ENCODE assay signal across 1 cellular context in the genomic region with DNA sequence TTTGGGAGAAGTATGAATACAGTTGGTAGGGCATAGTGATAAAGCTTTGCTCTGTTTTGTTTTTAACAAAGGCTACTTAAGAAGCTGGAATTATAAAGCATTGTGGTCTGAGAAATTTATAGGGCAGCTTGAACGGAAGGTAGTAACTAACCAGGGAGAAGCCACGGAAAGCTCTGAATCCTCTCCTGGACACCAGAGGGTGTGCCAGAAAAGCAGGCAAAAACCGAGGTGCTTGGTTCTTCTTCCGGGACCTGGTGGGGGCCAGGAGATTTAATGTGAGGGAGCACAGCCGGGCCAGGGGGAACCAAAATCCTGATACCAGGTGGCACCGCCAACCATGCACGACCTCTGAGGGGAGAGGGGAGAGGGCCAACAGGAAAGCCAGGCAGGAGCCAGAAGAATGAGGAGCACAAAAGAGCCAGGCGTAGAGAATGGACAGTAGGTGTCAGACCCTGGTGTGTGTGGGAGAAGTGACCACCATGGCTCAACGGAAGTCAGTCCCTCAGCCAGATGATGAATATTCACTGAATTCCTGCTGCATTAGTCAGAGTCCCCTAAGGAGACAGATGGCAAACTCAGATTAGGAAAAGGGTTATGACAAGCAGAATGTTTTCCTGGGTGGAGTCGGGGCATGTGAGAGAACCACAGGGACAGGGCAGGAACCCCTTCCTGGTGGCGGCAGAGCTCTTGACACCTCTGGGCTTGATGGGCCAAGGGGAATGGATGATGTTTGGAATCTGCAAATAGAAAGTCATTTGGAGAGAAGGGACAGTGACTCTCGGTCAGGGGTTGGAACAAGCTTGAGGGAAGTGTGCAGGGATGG.
TF ChIP-seq lines count a peak whose summit lies in the region.

No MANE protein-coding gene starts in this region.

TF ChIP-seq in K562, 482 proteins besides CTCF, POLR2A, EP300 and RAD21 (continued from another document and continues in another):
- TF ChIP-seq, protein P1, sequence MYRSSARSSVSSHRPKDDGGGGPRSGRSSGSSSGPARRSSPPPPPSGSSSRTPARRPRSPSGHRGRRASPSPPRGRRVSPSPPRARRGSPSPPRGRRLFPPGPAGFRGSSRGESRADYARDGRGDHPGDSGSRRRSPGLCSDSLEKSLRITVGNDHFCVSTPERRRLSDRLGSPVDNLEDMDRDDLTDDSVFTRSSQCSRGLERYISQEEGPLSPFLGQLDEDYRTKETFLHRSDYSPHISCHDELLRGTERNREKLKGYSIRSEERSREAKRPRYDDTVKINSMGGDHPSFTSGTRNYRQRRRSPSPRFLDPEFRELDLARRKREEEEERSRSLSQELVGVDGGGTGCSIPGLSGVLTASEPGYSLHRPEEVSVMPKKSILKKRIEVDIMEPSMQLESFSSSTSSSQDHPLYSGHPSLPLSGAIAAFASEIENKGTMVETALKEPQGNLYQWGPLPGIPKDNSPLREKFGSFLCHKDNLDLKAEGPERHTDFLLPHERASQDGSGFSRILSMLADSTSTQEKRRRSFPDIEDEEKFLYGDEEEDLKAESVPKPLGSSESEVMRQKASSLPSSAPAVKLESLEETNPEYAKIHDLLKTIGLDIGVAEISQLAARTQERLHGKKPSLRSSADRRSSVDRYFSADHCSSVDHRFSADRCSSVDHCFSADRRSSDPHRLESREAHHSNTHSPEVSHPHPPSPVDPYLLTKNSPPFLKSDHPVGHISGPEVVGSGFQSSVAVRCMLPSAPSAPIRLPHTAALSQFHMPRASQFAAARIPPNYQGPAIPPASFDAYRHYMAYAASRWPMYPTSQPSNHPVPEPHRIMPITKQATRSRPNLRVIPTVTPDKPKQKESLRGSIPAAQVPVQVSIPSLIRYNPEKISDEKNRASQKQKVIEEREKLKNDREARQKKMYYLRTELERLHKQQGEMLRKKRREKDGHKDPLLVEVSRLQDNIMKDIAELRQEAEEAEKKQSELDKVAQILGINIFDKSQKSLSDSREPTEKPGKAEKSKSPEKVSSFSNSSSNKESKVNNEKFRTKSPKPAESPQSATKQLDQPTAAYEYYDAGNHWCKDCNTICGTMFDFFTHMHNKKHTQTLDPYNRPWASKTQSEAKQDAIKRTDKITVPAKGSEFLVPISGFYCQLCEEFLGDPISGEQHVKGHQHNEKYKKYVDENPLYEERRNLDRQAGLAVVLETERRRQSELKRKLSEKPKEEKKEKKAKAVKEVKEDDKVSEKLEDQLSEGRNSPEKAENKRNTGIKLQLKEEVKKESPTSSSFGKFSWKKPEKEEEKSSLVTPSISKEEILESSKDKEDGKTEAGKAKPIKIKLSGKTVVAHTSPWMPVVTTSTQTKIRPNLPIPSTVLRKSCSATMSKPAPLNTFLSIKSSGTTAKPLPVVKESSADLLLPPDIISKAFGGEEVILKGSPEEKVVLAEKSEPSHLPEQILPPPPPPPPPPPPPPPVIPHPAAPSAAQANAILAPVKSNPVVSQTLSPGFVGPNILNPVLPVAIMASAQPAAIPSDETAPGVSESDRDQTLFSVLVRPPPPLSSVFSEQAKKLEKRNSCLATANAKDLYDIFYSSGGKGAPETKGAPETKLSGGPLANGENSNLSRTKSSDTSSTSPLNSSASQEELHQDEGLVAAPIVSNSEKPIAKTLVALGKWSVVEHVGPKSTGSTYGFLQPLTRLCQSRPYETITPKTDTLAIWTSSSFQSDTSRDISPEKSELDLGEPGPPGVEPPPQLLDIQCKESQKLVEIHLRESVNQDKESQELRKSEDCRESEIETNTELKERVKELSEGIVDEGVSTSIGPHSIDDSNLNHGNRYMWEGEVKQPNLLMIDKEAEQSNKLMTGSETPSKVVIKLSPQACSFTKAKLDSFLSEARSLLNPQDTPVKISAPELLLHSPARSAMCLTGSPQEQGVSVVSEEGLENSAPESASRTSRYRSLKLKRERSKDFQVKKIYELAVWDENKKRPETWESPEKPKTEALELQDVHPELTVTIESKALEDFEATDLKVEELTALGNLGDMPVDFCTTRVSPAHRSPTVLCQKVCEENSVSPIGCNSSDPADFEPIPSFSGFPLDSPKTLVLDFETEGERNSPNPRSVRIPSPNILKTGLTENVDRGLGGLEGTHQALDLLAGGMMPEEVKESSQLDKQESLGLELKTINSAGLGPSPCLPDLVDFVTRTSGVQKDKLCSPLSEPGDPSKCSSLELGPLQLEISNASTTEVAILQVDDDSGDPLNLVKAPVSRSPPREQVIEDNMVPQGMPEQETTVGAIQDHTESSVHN (IDR thresholded peaks at IDR 0.05; ENCODE audit: borderline replicate concordance in 1 of 2, low read depth in 1 of 2): peak in 1 of 2 experiments; percentile 90; a peak in 2 of 4 replicates
- no peak for TF ChIP-seq TBL1XR1 (IDR thresholded peaks at IDR 0.05; ENCODE audit: low read length in 2 of 2)
- no peak for TF ChIP-seq PTTG1 (tag; IDR thresholded peaks at IDR 0.05; ENCODE audit: low read depth)
- TF ChIP-seq ZSCAN29 (IDR thresholded peaks at IDR 0.05): no peak
- no peak for TF ChIP-seq ZNF780A (CRISPR knock-in tag; IDR thresholded peaks at IDR 0.05)
- peak; percentile 43; the same call in 1 of the 2 replicates for TF ChIP-seq NFE2 (IDR thresholded peaks at IDR 0.05; ENCODE audit: low read depth)
- TF ChIP-seq C11orf30 (IDR thresholded peaks at IDR 0.05; ENCODE audit: low read depth): no peak
- TF ChIP-seq, protein P2, sequence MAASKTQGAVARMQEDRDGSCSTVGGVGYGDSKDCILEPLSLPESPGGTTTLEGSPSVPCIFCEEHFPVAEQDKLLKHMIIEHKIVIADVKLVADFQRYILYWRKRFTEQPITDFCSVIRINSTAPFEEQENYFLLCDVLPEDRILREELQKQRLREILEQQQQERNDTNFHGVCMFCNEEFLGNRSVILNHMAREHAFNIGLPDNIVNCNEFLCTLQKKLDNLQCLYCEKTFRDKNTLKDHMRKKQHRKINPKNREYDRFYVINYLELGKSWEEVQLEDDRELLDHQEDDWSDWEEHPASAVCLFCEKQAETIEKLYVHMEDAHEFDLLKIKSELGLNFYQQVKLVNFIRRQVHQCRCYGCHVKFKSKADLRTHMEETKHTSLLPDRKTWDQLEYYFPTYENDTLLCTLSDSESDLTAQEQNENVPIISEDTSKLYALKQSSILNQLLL (CRISPR knock-in tag; IDR thresholded peaks at IDR 0.05; ENCODE audit: borderline replicate concordance): no peak
- TF ChIP-seq HLTF (IDR thresholded peaks at IDR 0.05): 0 out of 2 replicates have a peak, but pooled peaks have one; percentile 8
- no peak for TF ChIP-seq SMARCA5 (IDR thresholded peaks at IDR 0.05)
- TF ChIP-seq KHSRP (IDR thresholded peaks at IDR 0.05): no peak
- TF ChIP-seq, protein P3, sequence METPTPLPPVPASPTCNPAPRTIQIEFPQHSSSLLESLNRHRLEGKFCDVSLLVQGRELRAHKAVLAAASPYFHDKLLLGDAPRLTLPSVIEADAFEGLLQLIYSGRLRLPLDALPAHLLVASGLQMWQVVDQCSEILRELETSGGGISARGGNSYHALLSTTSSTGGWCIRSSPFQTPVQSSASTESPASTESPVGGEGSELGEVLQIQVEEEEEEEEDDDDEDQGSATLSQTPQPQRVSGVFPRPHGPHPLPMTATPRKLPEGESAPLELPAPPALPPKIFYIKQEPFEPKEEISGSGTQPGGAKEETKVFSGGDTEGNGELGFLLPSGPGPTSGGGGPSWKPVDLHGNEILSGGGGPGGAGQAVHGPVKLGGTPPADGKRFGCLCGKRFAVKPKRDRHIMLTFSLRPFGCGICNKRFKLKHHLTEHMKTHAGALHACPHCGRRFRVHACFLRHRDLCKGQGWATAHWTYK (CRISPR knock-in tag; IDR thresholded peaks at IDR 0.05): no peak
- no peak for TF ChIP-seq POLR3G (IDR thresholded peaks at IDR 0.05; ENCODE audit: extremely low read depth, insufficient read length, insufficient replicate concordance)
- TF ChIP-seq, protein P4, sequence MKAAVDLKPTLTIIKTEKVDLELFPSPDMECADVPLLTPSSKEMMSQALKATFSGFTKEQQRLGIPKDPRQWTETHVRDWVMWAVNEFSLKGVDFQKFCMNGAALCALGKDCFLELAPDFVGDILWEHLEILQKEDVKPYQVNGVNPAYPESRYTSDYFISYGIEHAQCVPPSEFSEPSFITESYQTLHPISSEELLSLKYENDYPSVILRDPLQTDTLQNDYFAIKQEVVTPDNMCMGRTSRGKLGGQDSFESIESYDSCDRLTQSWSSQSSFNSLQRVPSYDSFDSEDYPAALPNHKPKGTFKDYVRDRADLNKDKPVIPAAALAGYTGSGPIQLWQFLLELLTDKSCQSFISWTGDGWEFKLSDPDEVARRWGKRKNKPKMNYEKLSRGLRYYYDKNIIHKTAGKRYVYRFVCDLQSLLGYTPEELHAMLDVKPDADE (conservative IDR thresholded peaks at IDR 0.05; ENCODE audit: control insufficient read depth, low read depth, low read length): no peak
- TF ChIP-seq POLR3A (IDR thresholded peaks at IDR 0.05; ENCODE audit: borderline replicate concordance, extremely low read depth, insufficient read depth, insufficient read length): no peak
- peak; percentile 21; the same call in 1 of the 2 replicates for TF ChIP-seq POLR2AphosphoS5 (IDR thresholded peaks at IDR 0.05; ENCODE audit: control insufficient read depth, insufficient read depth, low read depth, low read length)
- no peak for TF ChIP-seq ZNF232 (CRISPR knock-in tag; IDR thresholded peaks at IDR 0.05)
- TF ChIP-seq, protein P5, sequence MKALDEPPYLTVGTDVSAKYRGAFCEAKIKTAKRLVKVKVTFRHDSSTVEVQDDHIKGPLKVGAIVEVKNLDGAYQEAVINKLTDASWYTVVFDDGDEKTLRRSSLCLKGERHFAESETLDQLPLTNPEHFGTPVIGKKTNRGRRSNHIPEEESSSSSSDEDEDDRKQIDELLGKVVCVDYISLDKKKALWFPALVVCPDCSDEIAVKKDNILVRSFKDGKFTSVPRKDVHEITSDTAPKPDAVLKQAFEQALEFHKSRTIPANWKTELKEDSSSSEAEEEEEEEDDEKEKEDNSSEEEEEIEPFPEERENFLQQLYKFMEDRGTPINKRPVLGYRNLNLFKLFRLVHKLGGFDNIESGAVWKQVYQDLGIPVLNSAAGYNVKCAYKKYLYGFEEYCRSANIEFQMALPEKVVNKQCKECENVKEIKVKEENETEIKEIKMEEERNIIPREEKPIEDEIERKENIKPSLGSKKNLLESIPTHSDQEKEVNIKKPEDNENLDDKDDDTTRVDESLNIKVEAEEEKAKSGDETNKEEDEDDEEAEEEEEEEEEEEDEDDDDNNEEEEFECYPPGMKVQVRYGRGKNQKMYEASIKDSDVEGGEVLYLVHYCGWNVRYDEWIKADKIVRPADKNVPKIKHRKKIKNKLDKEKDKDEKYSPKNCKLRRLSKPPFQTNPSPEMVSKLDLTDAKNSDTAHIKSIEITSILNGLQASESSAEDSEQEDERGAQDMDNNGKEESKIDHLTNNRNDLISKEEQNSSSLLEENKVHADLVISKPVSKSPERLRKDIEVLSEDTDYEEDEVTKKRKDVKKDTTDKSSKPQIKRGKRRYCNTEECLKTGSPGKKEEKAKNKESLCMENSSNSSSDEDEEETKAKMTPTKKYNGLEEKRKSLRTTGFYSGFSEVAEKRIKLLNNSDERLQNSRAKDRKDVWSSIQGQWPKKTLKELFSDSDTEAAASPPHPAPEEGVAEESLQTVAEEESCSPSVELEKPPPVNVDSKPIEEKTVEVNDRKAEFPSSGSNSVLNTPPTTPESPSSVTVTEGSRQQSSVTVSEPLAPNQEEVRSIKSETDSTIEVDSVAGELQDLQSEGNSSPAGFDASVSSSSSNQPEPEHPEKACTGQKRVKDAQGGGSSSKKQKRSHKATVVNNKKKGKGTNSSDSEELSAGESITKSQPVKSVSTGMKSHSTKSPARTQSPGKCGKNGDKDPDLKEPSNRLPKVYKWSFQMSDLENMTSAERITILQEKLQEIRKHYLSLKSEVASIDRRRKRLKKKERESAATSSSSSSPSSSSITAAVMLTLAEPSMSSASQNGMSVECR (CRISPR knock-in tag; IDR thresholded peaks at IDR 0.05): no peak
- TF ChIP-seq SRSF7 (optimal IDR thresholded peaks at IDR 0.05; ENCODE audit: low read depth, low read length): no peak
- TF ChIP-seq NFXL1 (CRISPR knock-in tag; IDR thresholded peaks at IDR 0.05): no peak; the same call in 1 of the 2 replicates
- TF ChIP-seq ARID1B (IDR thresholded peaks at IDR 0.05): peak; percentile 96
